ENCODE assay signal across 8 cellular contexts in the genomic region with DNA sequence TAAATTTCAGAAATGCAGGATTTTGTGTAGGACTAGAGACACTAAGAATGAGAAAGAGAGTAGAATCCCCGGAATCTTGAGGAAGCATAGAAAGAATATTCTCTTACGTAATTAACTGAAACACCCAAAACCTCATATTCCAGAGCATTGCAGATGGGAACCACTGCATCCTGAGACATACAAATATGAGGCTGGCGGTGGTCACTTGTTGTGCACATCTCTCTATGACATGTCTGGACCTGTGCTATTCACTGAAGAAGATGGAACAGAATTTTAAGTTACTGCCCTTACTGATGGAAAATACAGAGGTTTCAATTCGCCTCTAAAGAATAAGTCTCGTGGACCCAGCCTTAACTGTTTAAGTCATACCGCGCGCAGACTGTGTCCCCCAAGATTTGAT. TPM values are rescaled to one million over a fixed set of nuclear protein-coding genes. Genes with fewer than 3 reads are reported as not detected.
DNase-seq lines count a peak whose midpoint lies in the region; TF ChIP-seq lines count a peak whose summit lies in the region.

No MANE protein-coding gene starts in this region.

- H3K27ac ChIP-seq in Peyer's patch (peak overlapping the region; percentile 72 to 83 (median 78)), esophagus squamous epithelium (peak overlapping the region; percentile 73 to 89 (median 86)), sigmoid colon (peak overlapping the region; percentile 82 to 91 (median 84)), substantia nigra (ENCODE audit: low read depth, low read length, poor library complexity, severe bottlenecking) (no peak overlapping the region)

- TF ChIP-seq CTCF in GM12875 (IDR thresholded peaks at IDR 0.05; ENCODE audit: borderline replicate concordance, insufficient read depth, low read depth, low read length) (no peak), Peyer's patch (IDR thresholded peaks at IDR 0.05) (no peak), esophagus squamous epithelium (IDR thresholded peaks at IDR 0.05) (no peak), sigmoid colon (IDR thresholded peaks at IDR 0.05) (no peak)

- TF ChIP-seq EP300 in sigmoid colon (IDR thresholded peaks at IDR 0.05): no peak

- H3K4me3 ChIP-seq in GM12875 (ENCODE audit: low read depth, low read length) (peak overlapping the region; percentile 65), Peyer's patch (peak overlapping the region; percentile 52 to 75 (median 60)), esophagus squamous epithelium (peak overlapping the region; percentile 54 to 78 (median 61)), sigmoid colon (peak overlapping the region; percentile 58 to 69 (median 66))

- peaks cover 0 to 8% (median 0%) of the 10 kb centered on the region in 4 donors for H3K9me3 ChIP-seq in Peyer's patch
- no peaks in the 10 kb centered on the region for H3K9me3 ChIP-seq in esophagus squamous epithelium
- H3K9me3 ChIP-seq in sigmoid colon: no peaks in the 10 kb centered on the region

- no peaks in the 10 kb centered on the region for H3K27me3 ChIP-seq in Peyer's patch
- H3K27me3 ChIP-seq in esophagus squamous epithelium: no peaks in the 10 kb centered on the region
- no peaks in the 10 kb centered on the region for H3K27me3 ChIP-seq in sigmoid colon

- H3K36me3 ChIP-seq in Peyer's patch: no peaks in the 10 kb centered on the region
- no peaks in the 10 kb centered on the region for H3K36me3 ChIP-seq in esophagus squamous epithelium
- H3K36me3 ChIP-seq in sigmoid colon: peaks cover 0 to 9% (median 3%) of the 10 kb centered on the region in 4 donors

- intact Hi-C loops in esophagus squamous epithelium (cut with DNase I) (no loop called here), sigmoid colon (cut with DNase I) (loop anchor here (2.0 to 5.0 kb wide), 2 partner anchors 32 to 176 kb away; no protein-coding TSS in a partner anchor)

- DNase-seq in Peyer's patch (no peak), esophagus squamous epithelium (lab: John Stamatoyannopoulos, UW) (no peak), sigmoid colon (no peak), substantia nigra (lab: John Stamatoyannopoulos, UW) (no peak), cortex of kidney (lab: John Stamatoyannopoulos, UW) (no peak), islet precursor cell (no peak), UCSD-AML1 (lab: John Stamatoyannopoulos, UW; ENCODE audit: unreplicated experiment) (no peak)

- WGBS in esophagus squamous epithelium, 2 donors: 56 to 68% methylated on average over 8 of the region's 8 CpGs
- WGBS in sigmoid colon, 2 donors: 74 to 75% methylated on average over 8 of the region's 8 CpGs

- TF ChIP-seq POLR2A in Peyer's patch (IDR thresholded peaks at IDR 0.05): no peak
- no peak for TF ChIP-seq POLR2A in esophagus squamous epithelium (IDR thresholded peaks at IDR 0.05)
- TF ChIP-seq POLR2A in sigmoid colon (IDR thresholded peaks at IDR 0.05): no peak

- H3K4me1 ChIP-seq in Peyer's patch: peaks cover 0 to 8% (median 0%) of the 10 kb centered on the region in 4 donors
- peaks cover 6 to 27% (median 9%) of the 10 kb centered on the region in 3 donors for H3K4me1 ChIP-seq in esophagus squamous epithelium
- peaks cover 0 to 15% (median 13%) of the 10 kb centered on the region in 4 donors for H3K4me1 ChIP-seq in sigmoid colon

RNA-seq across cellular contexts. Expression of a gene that starts 0.8 kb away (rescaled TPM):
- total RNA-seq in Peyer's patch (10 to 100 TPM in 1 of 4 donors, 1 to 10 TPM in 3; 4.0 to 41.3 (median 8.3) TPM), esophagus squamous epithelium (10 to 100 TPM; 11.6 to 19.2 (median 14.6) TPM), sigmoid colon (10 to 100 TPM; 16.8 to 25.2 (median 19.0) TPM)
- 10 to 100 TPM in 1 of 3 donors, 1 to 10 TPM in 2; 6.0 to 20.1 (median 9.0) TPM for polyA plus RNA-seq in sigmoid colon

RNA-seq across cellular contexts. Expression of a gene that starts 1.4 kb away (rescaled TPM):
- under 1 TPM in 1 of 4 donors, not detected in 3; 0.13 TPM for total RNA-seq in Peyer's patch
- under 1 TPM in 2 of 4 donors, not detected in 2; 0.13 to 0.19 TPM for total RNA-seq in esophagus squamous epithelium
- total RNA-seq in sigmoid colon: under 1 TPM; 0.14 to 0.36 (median 0.30) TPM
- under 1 TPM in 1 of 3 donors, not detected in 2; 0.09 TPM for polyA plus RNA-seq in sigmoid colon
